Comparison of ENCODE assay signal across 21 cellular contexts in the genomic region with DNA sequence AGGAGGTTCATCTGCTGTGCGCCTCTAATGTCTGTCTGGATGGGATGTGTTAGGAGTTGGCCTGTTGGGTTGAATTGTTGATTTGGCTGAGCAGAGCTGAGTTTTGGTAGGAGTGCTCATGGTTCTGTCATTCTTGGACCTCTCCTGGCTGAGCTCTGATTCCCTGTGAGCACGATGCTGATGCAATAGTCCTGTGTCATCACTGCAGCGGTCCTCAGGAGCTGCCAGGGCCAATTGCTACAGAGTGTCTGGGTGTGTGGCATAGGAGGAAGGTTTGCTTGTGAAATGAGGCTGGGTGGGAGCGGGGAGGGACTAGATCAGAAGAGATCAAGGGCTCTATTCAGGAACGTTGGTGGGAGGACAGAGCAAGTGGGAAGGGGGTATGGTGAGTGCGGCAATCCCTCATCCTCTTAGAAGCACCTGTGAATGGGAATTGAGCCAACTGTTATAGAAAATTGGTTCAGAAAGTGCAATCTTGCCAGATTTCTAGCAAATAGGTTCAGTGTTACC.
"Had no signal": no experiment of that assay in that cellular context is flagged by ENCODE, and none has a peak within 500 bp of the region (broad histone marks: within the 10 kb centered on the region; RNA-seq: fewer than 3 reads in every experiment).

No MANE protein-coding gene starts in this region.

- H3K4me3 Mint-ChIP-seq: activated naive CD4-positive, alpha-beta T cell treated with anti-CD3 and anti-CD28 coated beads for 36 hours; activated naive CD8-positive, alpha-beta T cell treated with anti-CD3 and anti-CD28 coated beads, Interleukin-2, amount 50 U/mL, for 24 hours; endodermal cell; nephron had no signal

- H3K27ac Mint-ChIP-seq: activated naive CD4-positive, alpha-beta T cell treated with anti-CD3 and anti-CD28 coated beads for 36 hours; activated naive CD8-positive, alpha-beta T cell treated with anti-CD3 and anti-CD28 coated beads, Interleukin-2, amount 50 U/mL, for 24 hours; activated T-helper 2 cell treated with anti-CD3 and anti-CD28 coated beads, Interferon-gamma antibody, Interleukin-2, Interleukin-4, amounts not matched to agents 10 μg/mL and 5 μg/mL and 100 μg/mL, durations not matched to agents 14 hours and 24 hours and 36 hours; endodermal cell; nephron; progenitor cell of endocrine pancreas had no signal

- H3K27ac ChIP-seq: foreskin keratinocyte, transverse colon had no signal

- H3K4me1 Mint-ChIP-seq: activated naive CD8-positive, alpha-beta T cell treated with anti-CD3 and anti-CD28 coated beads, Interleukin-2, amount 50 U/mL, for 24 hours; endodermal cell had no signal

- DNase-seq: activated naive CD4-positive, alpha-beta T cell treated with anti-CD3 and anti-CD28 coated beads for 36 hours; activated naive CD8-positive, alpha-beta T cell treated with anti-CD3 and anti-CD28 coated beads, Interleukin-2, amount 50 U/mL, for 24 hours; activated T-cell treated with anti-CD3 and anti-CD28 coated beads, Interleukin-2, amount 50 U/mL, for 1 hour; aorta; dorsolateral prefrontal cortex; endodermal cell; foreskin keratinocyte; glutamatergic neuron; left ventricle myocardium superior; occipital lobe; right cardiac atrium; small intestine; stimulated activated CD4-positive, alpha-beta T cell treated with anti-CD3 and anti-CD28 coated beads, Interleukin-4, amount 100 ng/mL, for 4 hours; stimulated activated CD8-positive, alpha-beta memory T cell treated with anti-CD3 and anti-CD28 coated beads, Interleukin-4, amount 100 ng/mL, for 48 hours; stimulated activated naive CD4-positive, alpha-beta T cell treated with Interleukin-2 at 50 U/mL for 16 hours; substantia nigra; transverse colon had no signal

- H3K27me3 ChIP-seq: dorsolateral prefrontal cortex, foreskin keratinocyte, transverse colon had no signal

- H3K4me3 ChIP-seq: dorsolateral prefrontal cortex, transverse colon had no signal

- H3K4me1 ChIP-seq: foreskin keratinocyte, transverse colon had no signal

- H3K27me3 Mint-ChIP-seq: activated naive CD8-positive, alpha-beta T cell treated with anti-CD3 and anti-CD28 coated beads, Interleukin-2, amount 50 U/mL, for 24 hours; progenitor cell of endocrine pancreas had no signal

- ATAC-seq: activated naive CD8-positive, alpha-beta T cell treated with anti-CD3 and anti-CD28 coated beads, Interleukin-2, amount 50 U/mL, for 24 hours; esophagus mucosa; foreskin keratinocyte; left ventricle myocardium superior had no signal
